In the genomic region with DNA sequence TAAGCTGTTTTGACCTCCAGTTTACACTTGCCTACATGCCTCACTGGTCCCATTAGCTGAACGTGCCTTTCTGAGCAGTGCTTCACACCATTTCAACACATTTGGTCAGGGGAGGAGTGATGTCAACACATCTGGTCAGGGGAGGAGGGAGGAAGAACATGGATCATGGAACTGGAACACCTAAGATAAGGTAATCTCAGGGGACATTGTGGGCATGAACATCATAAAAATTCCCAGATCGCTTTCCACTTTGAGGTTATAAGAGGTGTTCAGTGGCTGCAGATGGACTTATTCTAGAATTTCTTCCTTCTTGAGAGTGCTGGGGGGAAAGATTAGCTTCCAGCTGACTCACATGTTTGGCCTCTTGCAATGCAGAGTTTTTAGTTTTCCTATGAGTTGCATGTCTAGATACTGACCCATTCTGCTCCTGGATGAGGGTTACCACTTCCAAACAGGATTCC, we compare ENCODE assay signal across 10 cellular contexts. TPM values are rescaled to one million over a fixed set of nuclear protein-coding genes. Genes with fewer than 3 reads are reported as not detected.
A peak's percentile ranks its signal among the peaks of the same experiment; 100 is the strongest.
DNase-seq lines count a peak whose midpoint lies in the region; ATAC-seq and TF ChIP-seq lines count a peak whose summit lies in the region.
"Had no signal": no experiment of that assay in that cellular context is flagged by ENCODE, and none has a peak within 500 bp of the region (broad histone marks: within the 10 kb centered on the region; RNA-seq: fewer than 3 reads in every experiment).

No MANE protein-coding gene starts in this region.

- POLR2A ChIA-PET in BJ (lab: Charles Lee): interaction anchor here (0.6 kb wide), 1 partner anchor 204 kb away, joined by 3 read pairs; no protein-coding TSS in a partner anchor

- H3K9ac ChIP-seq in mucosa of rectum (ENCODE audit: low read depth in 1 of 2, low read length in 2 of 2) (peak overlapping the region in 1 of 2 donors; percentile 89), mesendoderm (ENCODE audit: low read length) (no peak overlapping the region)

- no peak overlapping the region for H2BK5ac ChIP-seq in mesendoderm (ENCODE audit: low read length)

- H2BK15ac ChIP-seq in mesendoderm (replicated peaks; ENCODE audit: low read depth): no peak overlapping the region

- H3K9me3 ChIP-seq in body of pancreas (no peaks in the 10 kb centered on the region), mucosa of rectum (ENCODE audit: control insufficient read depth in 2 of 2, low read length in 2 of 2) (no peaks in the 10 kb centered on the region)
- H3K9me3 ChIP-seq: esophagus muscularis mucosa had no signal

- TF ChIP-seq CTCF in BJ (IDR thresholded peaks at IDR 0.05; ENCODE audit: insufficient read depth, low read depth, low read length): no peak
- no peak for TF ChIP-seq CTCF in body of pancreas (IDR thresholded peaks at IDR 0.05)

- H3K79me2 ChIP-seq in mesendoderm (ENCODE audit: control insufficient read depth, insufficient read depth, low read length): peaks cover 7% of the 10 kb centered on the region

- no peak overlapping the region for H4K8ac ChIP-seq in mesendoderm (ENCODE audit: low read depth, low read length)

- no peak overlapping the region for H2BK120ac ChIP-seq in mesendoderm (ENCODE audit: low read depth, low read length)

- no peak overlapping the region for H3K18ac ChIP-seq in mesendoderm (ENCODE audit: low read length)

- H3K4me3 ChIP-seq in BJ (ENCODE audit: low read depth, low read length): peak overlapping the region; percentile 70; the same call in 1 of the 2 replicates
- H3K4me3 ChIP-seq in body of pancreas: no peak overlapping the region
- peak overlapping the region; percentile 83 to 86 for H3K4me3 ChIP-seq in mucosa of rectum (ENCODE audit: low read length in 2 of 2)
- no peak overlapping the region for H3K4me3 ChIP-seq in mesendoderm (ENCODE audit: low read length)

- H3K27me3 ChIP-seq in BJ (ENCODE audit: control insufficient read depth, insufficient read depth, low read length): no peaks in the 10 kb centered on the region
- no peaks in the 10 kb centered on the region for H3K27me3 ChIP-seq in body of pancreas
- H3K27me3 ChIP-seq in mucosa of rectum (ENCODE audit: control insufficient read depth in 2 of 2, insufficient read depth in 2 of 2, low read length in 2 of 2): no peaks in the 10 kb centered on the region
- H3K27me3 ChIP-seq in mesendoderm (ENCODE audit: insufficient read depth, low read length, poor library complexity): no peaks in the 10 kb centered on the region
- H3K27me3 ChIP-seq: esophagus muscularis mucosa had no signal

- no peak overlapping the region for H2AK5ac ChIP-seq in mesendoderm (ENCODE audit: low read length)

- no peak overlapping the region for H3K56ac ChIP-seq in mesendoderm (ENCODE audit: low read length)

- DNase-seq in BJ (ENCODE audit: low read depth) (no peak), HS-5 (ENCODE audit: low read depth) (peak; percentile 82), body of pancreas (peak in 1 of 4 donors; percentile 34), G401 (ENCODE audit: low spot score) (no peak), mesendoderm (no peak), NCI-H1092 treated with DMSO at 0.1 percent for 48 hours (lab: John Stamatoyannopoulos, UW) (no peak)
- DNase-seq: activated CD8-positive, alpha-beta T cell treated with anti-CD3 and anti-CD28 coated beads for 36 hours had no signal

- H3K27ac ChIP-seq in body of pancreas (peak overlapping the region; percentile 86 to 90 (median 89)), mucosa of rectum (ENCODE audit: low read depth in 2 of 2, low read length in 2 of 2) (peak overlapping the region; percentile 83 to 91), mesendoderm (ENCODE audit: low read depth, low read length) (no peak overlapping the region)
- H3K27ac ChIP-seq: esophagus muscularis mucosa had no signal

- TF ChIP-seq POLR2A in body of pancreas (IDR thresholded peaks at IDR 0.05): no peak

- intact Hi-C loops in body of pancreas (cut with DNase I): no loop called here

- H3K4me2 ChIP-seq in mesendoderm (ENCODE audit: low read length): no peak overlapping the region

- CTCF ChIA-PET in BJ (lab: Yijun Ruan, JAX): interaction anchor here (0.9 to 1.0 kb wide), 2 partner anchors 12 to 23 kb away, joined by 3 read pairs; no protein-coding TSS in a partner anchor

- no peak overlapping the region for H4K5ac ChIP-seq in mesendoderm (ENCODE audit: low read length)

- no peaks in the 10 kb centered on the region; the same call in 1 of the 2 replicates for H3K36me3 ChIP-seq in BJ (ENCODE audit: control insufficient read depth, insufficient read depth, low read length)
- no peaks in the 10 kb centered on the region for H3K36me3 ChIP-seq in body of pancreas (replicated peaks in 1 of 2; ENCODE audit: insufficient read depth in 1 of 2, low read depth in 2 of 2)
- H3K36me3 ChIP-seq in mucosa of rectum (ENCODE audit: control insufficient read depth in 2 of 2, insufficient read depth in 2 of 2, low read length in 2 of 2): no peaks in the 10 kb centered on the region
- no peaks in the 10 kb centered on the region for H3K36me3 ChIP-seq in mesendoderm (ENCODE audit: control insufficient read depth, insufficient read depth, low read length)
- H3K36me3 ChIP-seq: esophagus muscularis mucosa had no signal

- in situ Hi-C loops in G401 (cut with HindIII; ENCODE audit: low sequenced_read_pairs): no loop called here

- ATAC-seq in body of pancreas (no peak), GM19395 (IDR thresholded peaks at IDR 0.05; ENCODE audit: unreplicated experiment) (no peak)
- ATAC-seq: activated CD8-positive, alpha-beta T cell treated with anti-CD3 and anti-CD28 coated beads for 36 hours had no signal

- H3K4ac ChIP-seq in mesendoderm (ENCODE audit: low read depth, low read length): no peak overlapping the region

- peaks cover 18% of the 10 kb centered on the region for H3K79me1 ChIP-seq in mesendoderm (ENCODE audit: low read length)

- 51 to 52% methylated on average over 2 of the region's 2 CpGs for WGBS in body of pancreas, 2 donors
- no CpG with 5 or more reads among the region's 2 CpGs for WGBS in mesendoderm (ENCODE audit: extremely low coverage, insufficient coverage, low lambda C conversion rate)

- peaks cover 71% of the 10 kb centered on the region for H3K4me1 ChIP-seq in body of pancreas
- peaks cover 33 to 44% of the 10 kb centered on the region in 2 donors for H3K4me1 ChIP-seq in mucosa of rectum (ENCODE audit: control insufficient read depth in 2 of 2, insufficient read depth in 2 of 2, low read length in 2 of 2)
- no peaks in the 10 kb centered on the region for H3K4me1 ChIP-seq in mesendoderm (ENCODE audit: control insufficient read depth, low read depth, low read length)

- no peak overlapping the region for H3K23ac ChIP-seq in mesendoderm (ENCODE audit: low read length)

RNA-seq across cellular contexts. Expression of a gene that starts 2.0 kb away (rescaled TPM):
- polyA plus RNA-seq in BJ (2011; rRNA removed): 240 and 503 TPM in 2 replicates
- polyA minus RNA-seq in BJ (2011; rRNA and poly(A)+ RNA removed): 70.4 and 75.4 TPM in 2 replicates
- total RNA-seq in body of pancreas: 100 to 1,000 TPM in 1 of 2 donors, 10 to 100 TPM in 1; 61.5 to 192 TPM
- 44.8 and 60.2 TPM in 2 replicates for total RNA-seq in G401 (2014; rRNA removed; shearing (Covaris generic))
- polyA plus RNA-seq in mesendoderm (2013, experiment 1 of 2): 46.3 TPM
- polyA plus RNA-seq in mesendoderm (2013, experiment 2 of 2): 47.4 TPM

Comparison
In these comparisons a context has a peak if more than half of its experiments do, and no peak if none do; other contexts are left out.
1. H3K4me3 ChIP-seq: peak in BJ (single experiment) and mucosa of rectum (2 of 2); none in body of pancreas (0 of 2) and mesendoderm (single experiment).